ENCODE assay signal across 1 cellular context in genomic region chr6:106325336-106326178, GRCh38.
TF ChIP-seq lines count a peak whose summit lies in the region.

ATG5 (minus strand) TSS chr6:106325760; CDS start chr6:106316208, 9,552 bp downstream.

TF ChIP-seq in HepG2, 621 proteins besides CTCF, POLR2A, EP300 and RAD21 (continued from another document and continues in another):
- TF ChIP-seq, protein P1, sequence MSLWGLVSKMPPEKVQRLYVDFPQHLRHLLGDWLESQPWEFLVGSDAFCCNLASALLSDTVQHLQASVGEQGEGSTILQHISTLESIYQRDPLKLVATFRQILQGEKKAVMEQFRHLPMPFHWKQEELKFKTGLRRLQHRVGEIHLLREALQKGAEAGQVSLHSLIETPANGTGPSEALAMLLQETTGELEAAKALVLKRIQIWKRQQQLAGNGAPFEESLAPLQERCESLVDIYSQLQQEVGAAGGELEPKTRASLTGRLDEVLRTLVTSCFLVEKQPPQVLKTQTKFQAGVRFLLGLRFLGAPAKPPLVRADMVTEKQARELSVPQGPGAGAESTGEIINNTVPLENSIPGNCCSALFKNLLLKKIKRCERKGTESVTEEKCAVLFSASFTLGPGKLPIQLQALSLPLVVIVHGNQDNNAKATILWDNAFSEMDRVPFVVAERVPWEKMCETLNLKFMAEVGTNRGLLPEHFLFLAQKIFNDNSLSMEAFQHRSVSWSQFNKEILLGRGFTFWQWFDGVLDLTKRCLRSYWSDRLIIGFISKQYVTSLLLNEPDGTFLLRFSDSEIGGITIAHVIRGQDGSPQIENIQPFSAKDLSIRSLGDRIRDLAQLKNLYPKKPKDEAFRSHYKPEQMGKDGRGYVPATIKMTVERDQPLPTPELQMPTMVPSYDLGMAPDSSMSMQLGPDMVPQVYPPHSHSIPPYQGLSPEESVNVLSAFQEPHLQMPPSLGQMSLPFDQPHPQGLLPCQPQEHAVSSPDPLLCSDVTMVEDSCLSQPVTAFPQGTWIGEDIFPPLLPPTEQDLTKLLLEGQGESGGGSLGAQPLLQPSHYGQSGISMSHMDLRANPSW (CRISPR knock-in tag; IDR thresholded peaks at IDR 0.05; ENCODE audit: borderline replicate concordance): no peak
- TF ChIP-seq ZNF792 (CRISPR knock-in tag; IDR thresholded peaks at IDR 0.05) (peak; percentile 68; the same call in 1 of the 2 replicates), HOXA3 (CRISPR knock-in tag; IDR thresholded peaks at IDR 0.05) (peak; percentile 94), MED13 (CRISPR knock-in tag; IDR thresholded peaks at IDR 0.05) (0 out of 2 replicates have a peak, but pooled peaks have one; percentile 48), HCFC1 (IDR thresholded peaks at IDR 0.05; ENCODE audit: low read depth, low read length) (peak; percentile 78), ZNF776 (CRISPR knock-in tag; IDR thresholded peaks at IDR 0.05) (no peak), ZHX1 (CRISPR knock-in tag; IDR thresholded peaks at IDR 0.05; ENCODE audit: low read depth) (0 out of 2 replicates have a peak, but pooled peaks have one; percentile 15), SSRP1 (CRISPR knock-in tag; IDR thresholded peaks at IDR 0.05) (no peak), TOPORS (CRISPR knock-in tag; IDR thresholded peaks at IDR 0.05) (peak; percentile 60; the same call in 1 of the 2 replicates), PHF8 (CRISPR knock-in tag; IDR thresholded peaks at IDR 0.05) (peak; percentile 91), ZNF205 (CRISPR knock-in tag; IDR thresholded peaks at IDR 0.05) (peak; percentile 83), ZNF563 (CRISPR knock-in tag; IDR thresholded peaks at IDR 0.05) (peak; percentile 97), ZNF768 (CRISPR knock-in tag; IDR thresholded peaks at IDR 0.05) (peak; percentile 77; the same call in 1 of the 2 replicates), DMAP1 (CRISPR knock-in tag; IDR thresholded peaks at IDR 0.05) (peak; percentile 94), HOXA5 (CRISPR knock-in tag; IDR thresholded peaks at IDR 0.05) (peak; percentile 72; the same call in 1 of the 2 replicates), ELF3 (CRISPR knock-in tag; IDR thresholded peaks at IDR 0.05) (peak; percentile 92), MYC (CRISPR knock-in tag; IDR thresholded peaks at IDR 0.05; ENCODE audit: borderline replicate concordance) (peak; percentile 96), CCDC6 (CRISPR knock-in tag; IDR thresholded peaks at IDR 0.05) (peak; percentile 55; the same call in 1 of the 2 replicates), MEF2D (CRISPR knock-in tag; IDR thresholded peaks at IDR 0.05) (no peak; the same call in 1 of the 2 replicates), TRIM22 (IDR thresholded peaks at IDR 0.05) (no peak), NONO (IDR thresholded peaks at IDR 0.05) (no peak), NONO (CRISPR knock-in tag; conservative IDR thresholded peaks at IDR 0.05) (peak; percentile 88), KLF12 (CRISPR knock-in tag; IDR thresholded peaks at IDR 0.05; ENCODE audit: borderline replicate concordance) (peak; percentile 94; the same call in 1 of the 2 replicates), NFIC (IDR thresholded peaks at IDR 0.05; ENCODE audit: low read length) (no peak), TARDBP (CRISPR knock-in tag; IDR thresholded peaks at IDR 0.05) (peak; percentile 87), KDM3A (CRISPR knock-in tag; IDR thresholded peaks at IDR 0.05; ENCODE audit: low read depth) (peak; percentile 51; the same call in 1 of the 2 replicates), ZNF558 (CRISPR knock-in tag; IDR thresholded peaks at IDR 0.05; ENCODE audit: borderline replicate concordance) (peak; percentile 54; the same call in 1 of the 2 replicates), MEIS2 (CRISPR knock-in tag; IDR thresholded peaks at IDR 0.05) (peak; percentile 65; the same call in 1 of the 2 replicates), AHR (CRISPR knock-in tag; IDR thresholded peaks at IDR 0.05) (peak; percentile 60; the same call in 1 of the 2 replicates), ATF7 (IDR thresholded peaks at IDR 0.05) (peak; percentile 99), ATF7 (CRISPR knock-in tag; IDR thresholded peaks at IDR 0.05) (peak; percentile 90), ZFP82 (CRISPR knock-in tag; IDR thresholded peaks at IDR 0.05; ENCODE audit: borderline replicate concordance) (peak; percentile 83; the same call in 1 of the 2 replicates), RBFOX2 (IDR thresholded peaks at IDR 0.05; ENCODE audit: low read depth, low read length) (peak; percentile 94), KDM5B (CRISPR knock-in tag; IDR thresholded peaks at IDR 0.05; ENCODE audit: borderline replicate concordance) (peak; percentile 80; the same call in 1 of the 2 replicates), FOXO1 (CRISPR knock-in tag; IDR thresholded peaks at IDR 0.05) (peak; percentile 51; the same call in 1 of the 2 replicates)
- TF ChIP-seq, protein P2, sequence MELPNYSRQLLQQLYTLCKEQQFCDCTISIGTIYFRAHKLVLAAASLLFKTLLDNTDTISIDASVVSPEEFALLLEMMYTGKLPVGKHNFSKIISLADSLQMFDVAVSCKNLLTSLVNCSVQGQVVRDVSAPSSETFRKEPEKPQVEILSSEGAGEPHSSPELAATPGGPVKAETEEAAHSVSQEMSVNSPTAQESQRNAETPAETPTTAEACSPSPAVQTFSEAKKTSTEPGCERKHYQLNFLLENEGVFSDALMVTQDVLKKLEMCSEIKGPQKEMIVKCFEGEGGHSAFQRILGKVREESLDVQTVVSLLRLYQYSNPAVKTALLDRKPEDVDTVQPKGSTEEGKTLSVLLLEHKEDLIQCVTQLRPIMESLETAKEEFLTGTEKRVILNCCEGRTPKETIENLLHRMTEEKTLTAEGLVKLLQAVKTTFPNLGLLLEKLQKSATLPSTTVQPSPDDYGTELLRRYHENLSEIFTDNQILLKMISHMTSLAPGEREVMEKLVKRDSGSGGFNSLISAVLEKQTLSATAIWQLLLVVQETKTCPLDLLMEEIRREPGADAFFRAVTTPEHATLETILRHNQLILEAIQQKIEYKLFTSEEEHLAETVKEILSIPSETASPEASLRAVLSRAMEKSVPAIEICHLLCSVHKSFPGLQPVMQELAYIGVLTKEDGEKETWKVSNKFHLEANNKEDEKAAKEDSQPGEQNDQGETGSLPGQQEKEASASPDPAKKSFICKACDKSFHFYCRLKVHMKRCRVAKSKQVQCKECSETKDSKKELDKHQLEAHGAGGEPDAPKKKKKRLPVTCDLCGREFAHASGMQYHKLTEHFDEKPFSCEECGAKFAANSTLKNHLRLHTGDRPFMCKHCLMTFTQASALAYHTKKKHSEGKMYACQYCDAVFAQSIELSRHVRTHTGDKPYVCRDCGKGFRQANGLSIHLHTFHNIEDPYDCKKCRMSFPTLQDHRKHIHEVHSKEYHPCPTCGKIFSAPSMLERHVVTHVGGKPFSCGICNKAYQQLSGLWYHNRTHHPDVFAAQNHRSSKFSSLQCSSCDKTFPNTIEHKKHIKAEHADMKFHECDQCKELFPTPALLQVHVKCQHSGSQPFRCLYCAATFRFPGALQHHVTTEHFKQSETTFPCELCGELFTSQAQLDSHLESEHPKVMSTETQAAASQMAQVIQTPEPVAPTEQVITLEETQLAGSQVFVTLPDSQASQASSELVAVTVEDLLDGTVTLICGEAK (IDR thresholded peaks at IDR 0.05): peak; percentile 49; the same call in 1 of the 2 replicates
- TF ChIP-seq, protein P2 (CRISPR knock-in tag; IDR thresholded peaks at IDR 0.05): peak; percentile 92
- TF ChIP-seq, protein P3, sequence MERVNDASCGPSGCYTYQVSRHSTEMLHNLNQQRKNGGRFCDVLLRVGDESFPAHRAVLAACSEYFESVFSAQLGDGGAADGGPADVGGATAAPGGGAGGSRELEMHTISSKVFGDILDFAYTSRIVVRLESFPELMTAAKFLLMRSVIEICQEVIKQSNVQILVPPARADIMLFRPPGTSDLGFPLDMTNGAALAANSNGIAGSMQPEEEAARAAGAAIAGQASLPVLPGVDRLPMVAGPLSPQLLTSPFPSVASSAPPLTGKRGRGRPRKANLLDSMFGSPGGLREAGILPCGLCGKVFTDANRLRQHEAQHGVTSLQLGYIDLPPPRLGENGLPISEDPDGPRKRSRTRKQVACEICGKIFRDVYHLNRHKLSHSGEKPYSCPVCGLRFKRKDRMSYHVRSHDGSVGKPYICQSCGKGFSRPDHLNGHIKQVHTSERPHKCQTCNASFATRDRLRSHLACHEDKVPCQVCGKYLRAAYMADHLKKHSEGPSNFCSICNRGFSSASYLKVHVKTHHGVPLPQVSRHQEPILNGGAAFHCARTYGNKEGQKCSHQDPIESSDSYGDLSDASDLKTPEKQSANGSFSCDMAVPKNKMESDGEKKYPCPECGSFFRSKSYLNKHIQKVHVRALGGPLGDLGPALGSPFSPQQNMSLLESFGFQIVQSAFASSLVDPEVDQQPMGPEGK (CRISPR knock-in tag; IDR thresholded peaks at IDR 0.05): peak; percentile 79
- TF ChIP-seq, protein P4, sequence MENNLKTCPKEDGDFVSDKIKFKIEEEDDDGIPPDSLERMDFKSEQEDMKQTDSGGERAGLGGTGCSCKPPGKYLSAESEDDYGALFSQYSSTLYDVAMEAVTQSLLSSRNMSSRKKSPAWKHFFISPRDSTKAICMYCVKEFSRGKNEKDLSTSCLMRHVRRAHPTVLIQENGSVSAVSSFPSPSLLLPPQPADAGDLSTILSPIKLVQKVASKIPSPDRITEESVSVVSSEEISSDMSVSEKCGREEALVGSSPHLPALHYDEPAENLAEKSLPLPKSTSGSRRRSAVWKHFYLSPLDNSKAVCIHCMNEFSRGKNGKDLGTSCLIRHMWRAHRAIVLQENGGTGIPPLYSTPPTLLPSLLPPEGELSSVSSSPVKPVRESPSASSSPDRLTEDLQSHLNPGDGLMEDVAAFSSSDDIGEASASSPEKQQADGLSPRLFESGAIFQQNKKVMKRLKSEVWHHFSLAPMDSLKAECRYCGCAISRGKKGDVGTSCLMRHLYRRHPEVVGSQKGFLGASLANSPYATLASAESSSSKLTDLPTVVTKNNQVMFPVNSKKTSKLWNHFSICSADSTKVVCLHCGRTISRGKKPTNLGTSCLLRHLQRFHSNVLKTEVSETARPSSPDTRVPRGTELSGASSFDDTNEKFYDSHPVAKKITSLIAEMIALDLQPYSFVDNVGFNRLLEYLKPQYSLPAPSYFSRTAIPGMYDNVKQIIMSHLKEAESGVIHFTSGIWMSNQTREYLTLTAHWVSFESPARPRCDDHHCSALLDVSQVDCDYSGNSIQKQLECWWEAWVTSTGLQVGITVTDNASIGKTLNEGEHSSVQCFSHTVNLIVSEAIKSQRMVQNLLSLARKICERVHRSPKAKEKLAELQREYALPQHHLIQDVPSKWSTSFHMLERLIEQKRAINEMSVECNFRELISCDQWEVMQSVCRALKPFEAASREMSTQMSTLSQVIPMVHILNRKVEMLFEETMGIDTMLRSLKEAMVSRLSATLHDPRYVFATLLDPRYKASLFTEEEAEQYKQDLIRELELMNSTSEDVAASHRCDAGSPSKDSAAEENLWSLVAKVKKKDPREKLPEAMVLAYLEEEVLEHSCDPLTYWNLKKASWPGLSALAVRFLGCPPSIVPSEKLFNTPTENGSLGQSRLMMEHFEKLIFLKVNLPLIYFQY (CRISPR knock-in tag; IDR thresholded peaks at IDR 0.05; ENCODE audit: borderline replicate concordance): peak; percentile 23; the same call in 1 of the 2 replicates
